ENCODE assay signal across 8 cellular contexts in the genomic region with DNA sequence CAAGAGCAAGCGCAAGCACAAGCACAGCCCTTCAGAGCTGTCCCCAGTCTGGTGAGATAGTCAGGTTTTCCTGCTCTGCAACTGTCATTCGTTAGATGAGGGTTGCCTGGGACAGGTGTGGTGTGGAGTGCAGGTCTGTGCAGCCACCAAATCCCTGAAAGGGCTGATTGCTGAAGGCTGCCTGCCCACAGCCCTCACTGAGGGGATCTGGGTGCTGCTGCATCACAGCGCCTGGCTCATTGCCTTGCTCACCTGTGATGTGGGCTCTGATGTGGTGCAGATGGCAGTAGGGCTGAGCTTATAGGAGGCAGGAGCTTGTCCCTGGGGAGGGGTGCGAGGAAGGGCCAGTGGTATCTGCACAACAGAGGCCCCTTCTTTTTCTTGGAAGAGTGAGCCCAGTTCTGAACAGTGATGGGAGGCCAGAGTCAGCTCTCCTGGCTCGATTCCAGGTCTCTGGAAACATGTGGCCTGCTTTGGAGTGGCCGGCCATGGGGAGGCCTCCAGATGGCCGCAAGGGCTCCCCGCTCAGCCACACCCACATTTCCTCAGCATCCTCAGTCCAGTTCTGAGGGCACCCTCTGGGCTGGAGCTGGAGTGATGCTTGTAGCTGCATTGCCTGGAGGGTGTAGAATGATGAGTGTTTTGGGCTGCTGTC. TPM values are rescaled to one million over a fixed set of nuclear protein-coding genes. Genes with fewer than 3 reads are reported as not detected.
DNase-seq lines count a peak whose midpoint lies in the region; ATAC-seq and TF ChIP-seq lines count a peak whose summit lies in the region.
"Had no signal": no experiment of that assay in that cellular context is flagged by ENCODE, and none has a peak within 500 bp of the region (broad histone marks: within the 10 kb centered on the region; RNA-seq: fewer than 3 reads in every experiment).

No MANE protein-coding gene starts in this region.

- peaks cover 2% of the 10 kb centered on the region for H3K36me3 Mint-ChIP-seq in neural crest cell (ENCODE audit: low read depth)

- H3K4me3 ChIP-seq in DND-41 (ENCODE audit: low read depth in 1 of 2, low read length in 2 of 2) (no peak overlapping the region), OCI-LY1 (ENCODE audit: low read depth, low read length, poor library complexity, severe bottlenecking) (no peak overlapping the region)

- no peak overlapping the region for H3K4me3 Mint-ChIP-seq in neural crest cell

- no peaks in the 10 kb centered on the region for H3K27me3 Mint-ChIP-seq in neural crest cell (ENCODE audit: low read depth)

- H4K20me1 ChIP-seq in DND-41 (ENCODE audit: insufficient read depth, low read length), result peaks cover 34% of the 10 kb centered on the region; the same call in 1 of the 2 replicates
- H4K20me1 ChIP-seq in OCI-LY1 (ENCODE audit: insufficient read depth, low read length), result no peaks in the 10 kb centered on the region

- no peaks in the 10 kb centered on the region for H3F3A ChIP-seq in OCI-LY1 (ENCODE audit: insufficient read depth, low read length)

- no peak overlapping the region for H3K4me2 ChIP-seq in DND-41 (ENCODE audit: insufficient read depth, low read length)
- peak overlapping the region; percentile 39; the same call in 1 of the 2 replicates for H3K4me2 ChIP-seq in OCI-LY1 (ENCODE audit: low read length)

- TF ChIP-seq CTCF in DND-41 (IDR thresholded peaks at IDR 0.05; ENCODE audit: borderline replicate concordance, extremely low read depth, low read length, poor library complexity, severe bottlenecking) (no peak), OCI-LY1 (IDR thresholded peaks at IDR 0.05; ENCODE audit: low read length) (no peak), neural crest cell (conservative IDR thresholded peaks at IDR 0.05) (no peak)

- DNase-seq in DND-41 (peak; percentile 50), fibroblast of gingiva (ENCODE audit: low read depth) (peak; percentile 37), neural crest cell (ENCODE audit: low read depth, low spot score) (no peak), iPS-NIHi11 (ENCODE audit: low spot score) (no peak)
- DNase-seq in stimulated activated CD4-positive, alpha-beta T cell treated with anti-CD3 and anti-CD28 coated beads, Interleukin-4, amount 100 ng/mL, for 24 hours, result no peak
- DNase-seq: DMS53 had no signal

- H2AFZ ChIP-seq in DND-41 (ENCODE audit: low read depth, low read length) (no peak overlapping the region), OCI-LY1 (ENCODE audit: low read length) (no peak overlapping the region)

- H3K9me2 ChIP-seq in OCI-LY1 (ENCODE audit: low read depth, low read length), result no peaks in the 10 kb centered on the region

- H3K9me3 ChIP-seq in DND-41 (ENCODE audit: insufficient read depth, low read length, severe bottlenecking), result no peaks in the 10 kb centered on the region
- H3K9me3 ChIP-seq in OCI-LY1 (ENCODE audit: low read length), result no peaks in the 10 kb centered on the region

- no peaks in the 10 kb centered on the region for H3K4me1 ChIP-seq in DND-41 (ENCODE audit: insufficient read depth, low read length)
- H3K4me1 ChIP-seq in OCI-LY1 (ENCODE audit: insufficient read depth, low read length, severe bottlenecking), result peaks cover 38% of the 10 kb centered on the region

- no peaks in the 10 kb centered on the region for H3K27me3 ChIP-seq in DND-41 (ENCODE audit: insufficient read depth, low read length, poor library complexity)
- no peaks in the 10 kb centered on the region for H3K27me3 ChIP-seq in OCI-LY1 (ENCODE audit: insufficient read depth, low read length)

- peaks cover 34% of the 10 kb centered on the region for H3K4me1 Mint-ChIP-seq in neural crest cell

- H3K27ac ChIP-seq in DND-41 (ENCODE audit: low read length) (no peak overlapping the region), OCI-LY1 (ENCODE audit: low read depth, low read length, poor library complexity, severe bottlenecking) (peak overlapping the region; percentile 64)

- H3K9me3 Mint-ChIP-seq in neural crest cell, result no peaks in the 10 kb centered on the region

- H3K9ac ChIP-seq in DND-41 (ENCODE audit: low read depth, low read length) (no peak overlapping the region), OCI-LY1 (ENCODE audit: low read length) (no peak overlapping the region; the same call in 1 of the 2 replicates)

- ATAC-seq in DND-41 (ENCODE audit: insufficient read depth, low read depth), result peak; percentile 80
- ATAC-seq in GM19395 (IDR thresholded peaks at IDR 0.05; ENCODE audit: unreplicated experiment), result no peak

- H3K79me2 ChIP-seq in DND-41 (ENCODE audit: insufficient read depth, low read length) (peaks cover 5% of the 10 kb centered on the region; the same call in 1 of the 2 replicates), OCI-LY1 (ENCODE audit: insufficient read depth, low read length) (no peaks in the 10 kb centered on the region)

- H3K27ac Mint-ChIP-seq in neural crest cell (ENCODE audit: unreplicated experiment), result peak overlapping the region; percentile 6

- H3K36me3 ChIP-seq in DND-41 (ENCODE audit: insufficient read depth, low read length) (peaks cover 4% of the 10 kb centered on the region; the same call in 1 of the 2 replicates), OCI-LY1 (ENCODE audit: insufficient read depth, low read length) (peaks cover 7% of the 10 kb centered on the region; the same call in 1 of the 2 replicates)

RNA-seq across cellular contexts. Expression of gene UBE2F, which starts 11.4 kb away (rescaled TPM):
- 56.8 and 62.3 TPM in 2 replicates for total RNA-seq in neural crest cell

Comparison
In these comparisons a context has a peak if more than half of its experiments do, and no peak if none do; other contexts are left out.
1. DNase-seq: peak in DND-41 (single experiment) and fibroblast of gingiva (single experiment); none in neural crest cell (single experiment), stimulated activated CD4-positive, alpha-beta T cell treated with anti-CD3 and anti-CD28 coated beads, Interleukin-4, amount 100 ng/mL, for 24 hours (single experiment) and iPS-NIHi11 (single experiment).